8 cellular contexts compared by ENCODE assay signal in genomic region chr16:66961065-66961744, GRCh38. TPM values are rescaled to one million over a fixed set of nuclear protein-coding genes. Genes with fewer than 3 reads are reported as not detected.
A peak's percentile ranks its signal among the peaks of the same experiment; 100 is the strongest.
DNase-seq lines count a peak whose midpoint lies in the region; ATAC-seq and TF ChIP-seq lines count a peak whose summit lies in the region.

Gene CES3, plus strand, starts transcription at chr16:66961266. Its CDS starts 42 bp downstream, at chr16:66961308.

- intact Hi-C loops in ascending aorta (cut with DNase I): no loop called here

- H3F3A ChIP-seq in Loucy (ENCODE audit: low read depth): no peaks in the 10 kb centered on the region
- H3F3A ChIP-seq in SK-N-SH (replicated peaks; ENCODE audit: insufficient read depth): no peaks in the 10 kb centered on the region

- peak; percentile 60 for ATAC-seq in GM21619 (IDR thresholded peaks at IDR 0.05; ENCODE audit: unreplicated experiment)
- no peak for ATAC-seq in HG03135 (IDR thresholded peaks at IDR 0.05; ENCODE audit: unreplicated experiment)

- no peaks in the 10 kb centered on the region for H3K27me3 ChIP-seq in Loucy (ENCODE audit: insufficient read depth, low read length, poor library complexity, severe bottlenecking)
- H3K27me3 ChIP-seq in SK-N-SH (ENCODE audit: insufficient read depth): no peaks in the 10 kb centered on the region
- H3K27me3 ChIP-seq in ascending aorta: no peaks in the 10 kb centered on the region
- no peaks in the 10 kb centered on the region for H3K27me3 ChIP-seq in iPS DF 6.9 (ENCODE audit: control insufficient read depth, insufficient read depth, low read length)

- H3K9ac ChIP-seq in Loucy (ENCODE audit: low read depth, low read length, poor library complexity, severe bottlenecking) (peak within 1 kb of the TSS; percentile 66), SK-N-SH (no peak within 1 kb of the TSS)

- POLR2A ChIA-PET in SK-N-SH (lab: Yijun Ruan, JAX): interaction anchor here (0.5 kb wide), 1 partner anchor 58 kb away, joined by 3 read pairs; no protein-coding TSS in a partner anchor

- peaks cover 5% of the 10 kb centered on the region; the same call in 1 of the 2 replicates for H3K79me2 ChIP-seq in Loucy (ENCODE audit: insufficient read depth, low read length)
- no peaks in the 10 kb centered on the region for H3K79me2 ChIP-seq in SK-N-SH (ENCODE audit: insufficient read depth)

- H4K20me1 ChIP-seq in Loucy (ENCODE audit: insufficient read depth, low read length, poor library complexity, severe bottlenecking) (no peaks in the 10 kb centered on the region), SK-N-SH (ENCODE audit: insufficient read depth) (no peaks in the 10 kb centered on the region)

- H3K4me3 ChIP-seq in Loucy (ENCODE audit: low read length, poor library complexity, severe bottlenecking) (peak within 1 kb of the TSS; percentile 78), SK-N-SH (ENCODE audit: low read depth in 2 of 2, low read length in 1 of 2) (peak within 1 kb of the TSS; percentile 6 to 50; a peak in 1 of 4 replicates), ascending aorta (no peak within 1 kb of the TSS), iPS DF 6.9 (ENCODE audit: low read length) (peak within 1 kb of the TSS; percentile 24; the same call in 1 of the 2 replicates)

- CTCF ChIA-PET in SK-N-SH (lab: Yijun Ruan, JAX): interaction anchor here (0.6 to 11.9 kb wide), 30 partner anchors 9 to 236 kb away, joined by 3 to 82 read pairs (median 4); partner anchors contain the start of genes B3GNT9 and RRAD

- peaks cover 16% of the 10 kb centered on the region for H3K4me1 ChIP-seq in Loucy (ENCODE audit: insufficient read depth, low read length, poor library complexity, severe bottlenecking)
- peaks cover 0 to 16% of the 10 kb centered on the region in 2 experiments; a peak in 1 of 4 replicates for H3K4me1 ChIP-seq in SK-N-SH (ENCODE audit: control insufficient read depth in 1 of 2, insufficient read depth in 2 of 2, low read depth in 1 of 2, low read length in 1 of 2)
- H3K4me1 ChIP-seq in ascending aorta: no peaks in the 10 kb centered on the region
- peaks cover 2% of the 10 kb centered on the region; the same call in 1 of the 2 replicates for H3K4me1 ChIP-seq in iPS DF 6.9 (ENCODE audit: control insufficient read depth, insufficient read depth, low read length)

- H3K9me2 ChIP-seq in Loucy (replicated peaks; ENCODE audit: low read depth, low read length) (no peaks in the 10 kb centered on the region), SK-N-SH (no peaks in the 10 kb centered on the region)

- TF ChIP-seq CTCF in Loucy (conservative IDR thresholded peaks at IDR 0.05; ENCODE audit: low read length) (peak; percentile 97), SK-N-SH (IDR thresholded peaks at IDR 0.05) (peak; percentile 81), ascending aorta (IDR thresholded peaks at IDR 0.05) (peak in 2 of 3 experiments; percentile 45 to 54)

- WGBS in SK-N-SH (ENCODE audit: low lambda C conversion rate): 67% methylated on average over 14 of the region's 16 CpGs
- WGBS in iPS DF 6.9 (ENCODE audit: insufficient coverage, insufficient read length): no CpG with 5 or more reads among the region's 16 CpGs

- H2AFZ ChIP-seq in Loucy (ENCODE audit: low read length): peak within 1 kb of the TSS; percentile 87
- H2AFZ ChIP-seq in SK-N-SH (ENCODE audit: low read depth): peak within 1 kb of the TSS; percentile 79

- H3K27ac ChIP-seq in SK-N-SH (ENCODE audit: low read depth in 2 of 2, low read length in 1 of 2) (no peak within 1 kb of the TSS; a peak in 1 of 4 replicates), ascending aorta (no peak within 1 kb of the TSS), iPS DF 6.9 (ENCODE audit: low read length) (no peak within 1 kb of the TSS)

- H3K4me2 ChIP-seq in Loucy (ENCODE audit: low read depth, low read length, poor library complexity, severe bottlenecking) (peak within 1 kb of the TSS; percentile 77), SK-N-SH (peak within 1 kb of the TSS; percentile 59; the same call in 1 of the 2 replicates)

- no peaks in the 10 kb centered on the region for H3K9me3 ChIP-seq in Loucy (ENCODE audit: insufficient read depth, low read depth, low read length)
- no peaks in the 10 kb centered on the region for H3K9me3 ChIP-seq in SK-N-SH
- no peaks in the 10 kb centered on the region for H3K9me3 ChIP-seq in ascending aorta
- H3K9me3 ChIP-seq in iPS DF 6.9 (ENCODE audit: control insufficient read depth, insufficient read depth, low read length): no peaks in the 10 kb centered on the region

- TF ChIP-seq RAD21 in SK-N-SH (IDR thresholded peaks at IDR 0.05; ENCODE audit: low read length): no peak

- H3K36me3 ChIP-seq in Loucy (ENCODE audit: insufficient read depth, low read length) (no peaks in the 10 kb centered on the region), SK-N-SH (replicated peaks in 1 of 2; ENCODE audit: control insufficient read depth in 1 of 2, insufficient read depth in 2 of 2, low read length in 1 of 2) (no peaks in the 10 kb centered on the region), ascending aorta (no peaks in the 10 kb centered on the region), iPS DF 6.9 (ENCODE audit: control insufficient read depth, insufficient read depth, low read length) (no peaks in the 10 kb centered on the region)

- DNase-seq in DMS53 treated with DMSO at 0.1 percent for 48 hours (lab: John Stamatoyannopoulos, UW; ENCODE audit: unreplicated experiment) (peak; percentile 53), SK-N-SH (peak; percentile 82), ascending aorta (ENCODE audit: low spot score in 2 of 2) (peak in 1 of 2 donors; percentile 76), iPS DF 6.9 (ENCODE audit: low read depth, low spot score) (peak; percentile 79)
- peak; percentile 55 for DNase-seq in stimulated activated CD4-positive, alpha-beta T cell treated with anti-CD3 and anti-CD28 coated beads, Interleukin-12 subunit alpha, Interleukin-12 subunit beta, amount 100 ng/mL, for 4 hours

- no peak for TF ChIP-seq EP300 in SK-N-SH (IDR thresholded peaks at IDR 0.05; ENCODE audit: borderline replicate concordance in 1 of 2, low read depth in 1 of 2, low read length in 1 of 2)

TF ChIP-seq in SK-N-SH, 30 proteins besides CTCF, POLR2A, EP300 and RAD21 (continues in another document):
- TF ChIP-seq JUND (IDR thresholded peaks at IDR 0.05) (no peak), MXI1 (IDR thresholded peaks at IDR 0.05; ENCODE audit: low read depth, low read length) (peak; percentile 46; the same call in 1 of the 2 replicates), TEAD4 (IDR thresholded peaks at IDR 0.05; ENCODE audit: borderline replicate concordance, insufficient read depth) (no peak), FOXJ3 (CRISPR knock-in tag; IDR thresholded peaks at IDR 0.05) (no peak), GATA2 (CRISPR knock-in tag; IDR thresholded peaks at IDR 0.05) (no peak), MAX (IDR thresholded peaks at IDR 0.05; ENCODE audit: low read depth) (no peak), FOXM1 (IDR thresholded peaks at IDR 0.05; ENCODE audit: low read depth) (no peak), NRF1 (IDR thresholded peaks at IDR 0.05; ENCODE audit: low read depth, low read length) (no peak), ELF1 (IDR thresholded peaks at IDR 0.05) (no peak), FOSL2 (IDR thresholded peaks at IDR 0.05; ENCODE audit: borderline replicate concordance, low read depth) (no peak), GABPA (IDR thresholded peaks at IDR 0.05; ENCODE audit: low read depth) (no peak), CHD2 (IDR thresholded peaks at IDR 0.05; ENCODE audit: low read length, partially characterized antibody) (no peak), REST (IDR thresholded peaks at IDR 0.05; ENCODE audit: low read depth, low read length) (peak; percentile 61; the same call in 1 of the 2 replicates)

RNA-seq across cellular contexts. Expression of gene CES3, which starts in this region (rescaled TPM):
- polyA plus RNA-seq in SK-N-SH (2012; rRNA removed): 1.4 and 1.8 TPM in 2 replicates
- polyA plus RNA-seq in SK-N-SH (2012; cell fraction: cytosol; rRNA removed): 0.32 and 0.37 TPM in 2 replicates
- 12.0 and 13.8 TPM in 2 replicates for polyA plus RNA-seq in SK-N-SH (2012; cell fraction: nucleus; rRNA removed)
- total RNA-seq in ascending aorta: not detected

Comparison
In these comparisons a context has a peak if more than half of its experiments do, and no peak if none do; other contexts are left out.
1. H3K4me3 ChIP-seq: peak in Loucy (single experiment), SK-N-SH (2 of 2) and iPS DF 6.9 (single experiment); none in ascending aorta (0 of 2).
2. Peak in every context shown above with its lines, with median percentiles within 50 percentile points of each other: CTCF ChIP-seq.